ENCODE assay signal across 10 cellular contexts in genomic region chr5:171961117-171961516, GRCh38. TPM values are rescaled to one million over a fixed set of nuclear protein-coding genes. Genes with fewer than 3 reads are reported as not detected.
DNase-seq lines count a peak whose midpoint lies in the region; ATAC-seq, FAIRE-seq and TF ChIP-seq lines count a peak whose summit lies in the region.
"Had no signal": no experiment of that assay in that cellular context is flagged by ENCODE, and none has a peak within 500 bp of the region (broad histone marks: within the 10 kb centered on the region; RNA-seq: fewer than 3 reads in every experiment).

No MANE protein-coding gene starts in this region.

- H3K9me3 ChIP-seq in hepatocyte (ENCODE audit: low read depth), result no peaks in the 10 kb centered on the region
- H3K9me3 ChIP-seq in small intestine (ENCODE audit: control insufficient read depth, low read depth), result no peaks in the 10 kb centered on the region

- H3K27me3 ChIP-seq in hepatocyte, result no peaks in the 10 kb centered on the region
- H3K27me3 ChIP-seq in small intestine (ENCODE audit: control insufficient read depth in 2 of 2, insufficient read depth in 2 of 2, low read length in 2 of 2), result no peaks in the 10 kb centered on the region

- 85% methylated on average over 3 of the region's 3 CpGs for WGBS in hepatocyte (ENCODE audit: low lambda C conversion rate, missing lambda C conversion rate)
- 74 to 90% (median 75%) methylated on average over 3 of the region's 3 CpGs for WGBS in small intestine, 3 donors

- peaks cover 96% of the 10 kb centered on the region for H3K4me1 Mint-ChIP-seq in activated T-cell treated with anti-CD3 and anti-CD28 coated beads, Interleukin-2, amount 50 U/mL, for 72 hours (ENCODE audit: low read depth)
- peaks cover 31% of the 10 kb centered on the region for H3K4me1 Mint-ChIP-seq in MCF 10A (ENCODE audit: insufficient read depth, unreplicated experiment)

- H3K4me3 Mint-ChIP-seq in activated T-cell treated with anti-CD3 and anti-CD28 coated beads, Interleukin-2, amount 50 U/mL, for 72 hours, result peak overlapping the region; percentile 44 to 55
- no peak overlapping the region for H3K4me3 Mint-ChIP-seq in MCF 10A (ENCODE audit: unreplicated experiment)

- H3K4me1 ChIP-seq in hepatocyte (ENCODE audit: insufficient read depth) (peaks cover 22% of the 10 kb centered on the region), small intestine (ENCODE audit: control insufficient read depth in 2 of 2, insufficient read depth in 1 of 2, low read depth in 1 of 2, low read length in 1 of 2) (peaks cover 0 to 11% of the 10 kb centered on the region in 2 donors)

- peak; percentile 67 to 75 for ATAC-seq in activated CD4-positive, CD25-positive, alpha-beta regulatory T cell treated with anti-CD3 and anti-CD28 coated beads, Interleukin-2, amount 50 U/mL, for 24 hours
- peak; percentile 72 for ATAC-seq in HG03045 (IDR thresholded peaks at IDR 0.05; ENCODE audit: unreplicated experiment)
- ATAC-seq in activated T-cell treated with anti-CD3 and anti-CD28 coated beads, Interleukin-2, amount 50 U/mL, for 72 hours (replicated peaks in 1 of 2), result peak; percentile 49 to 76

- no peak overlapping the region for H3K4me2 ChIP-seq in hepatocyte

- no peak for DNase-seq in activated CD4-positive, CD25-positive, alpha-beta regulatory T cell treated with anti-CD3 and anti-CD28 coated beads, Interleukin-2, amount 50 U/mL, for 72 hours
- peak; percentile 35 to 46 for DNase-seq in activated T-cell treated with anti-CD3 and anti-CD28 coated beads, Interleukin-2, amount 50 U/mL, for 72 hours
- DNase-seq in stimulated activated CD4-positive, alpha-beta T cell treated with anti-CD3 and anti-CD28 coated beads, TNF-alpha, amount 100 ng/mL, for 48 hours (ENCODE audit: low read depth in 3 of 3), result peak in 2 of 3 donors; percentile 18 to 37
- no peak for DNase-seq in MCF 10A (ENCODE audit: unreplicated experiment)
- DNase-seq in hepatocyte (ENCODE audit: low spot score), result no peak
- no peak for DNase-seq in small intestine

- no peak for FAIRE-seq in small intestine (lab: Jason Lieb, UNC)
- FAIRE-seq: A204.1 had no signal

- no peak for TF ChIP-seq CTCF in MCF 10A (IDR thresholded peaks at IDR 0.05; ENCODE audit: unreplicated experiment)
- no peak for TF ChIP-seq CTCF in hepatocyte (IDR thresholded peaks at IDR 0.05; ENCODE audit: poor library complexity)

- H3K9me2 ChIP-seq in hepatocyte (replicated peaks; ENCODE audit: insufficient read depth), result no peaks in the 10 kb centered on the region

- H3K36me3 Mint-ChIP-seq in activated T-cell treated with anti-CD3 and anti-CD28 coated beads, Interleukin-2, amount 50 U/mL, for 72 hours (ENCODE audit: insufficient read depth in 2 of 2), result peaks cover 2 to 15% of the 10 kb centered on the region in 2 donors
- H3K36me3 Mint-ChIP-seq in MCF 10A (ENCODE audit: insufficient read depth, unreplicated experiment), result peaks cover 7% of the 10 kb centered on the region

- H3K79me2 ChIP-seq in hepatocyte, result peaks cover 100% of the 10 kb centered on the region

- H3K36me3 ChIP-seq in hepatocyte (replicated peaks; ENCODE audit: insufficient read depth, low read depth), result no peaks in the 10 kb centered on the region
- no peaks in the 10 kb centered on the region for H3K36me3 ChIP-seq in small intestine (ENCODE audit: control insufficient read depth in 2 of 2, insufficient read depth in 2 of 2, low read length in 2 of 2)

- peaks cover 92% of the 10 kb centered on the region for H4K20me1 ChIP-seq in hepatocyte (ENCODE audit: insufficient read depth, poor library complexity, severe bottlenecking)

- no TSS peak for BruUV-seq in MCF 10A (replicated peaks; lab: Mats Ljungman, UMichigan)

- POLR2A ChIA-PET in MCF 10A (lab: Yijun Ruan, JAX), result interaction anchor here (0.6 to 2.2 kb wide), 7 partner anchors 9 to 202 kb away, joined by 3 to 10 read pairs (median 3); partner anchors contain the start of gene FBXW11

- H3K4me3 ChIP-seq in hepatocyte (no peak overlapping the region), small intestine (ENCODE audit: low read depth in 1 of 2, low read length in 2 of 2) (no peak overlapping the region)

- H3K27ac ChIP-seq in hepatocyte (no peak overlapping the region), small intestine (ENCODE audit: low read depth in 1 of 2, low read length in 1 of 2) (no peak overlapping the region)

- H3K9me3 Mint-ChIP-seq in activated T-cell treated with anti-CD3 and anti-CD28 coated beads, Interleukin-2, amount 50 U/mL, for 72 hours, result peaks cover 0 to 3% of the 10 kb centered on the region in 2 donors
- H3K9me3 Mint-ChIP-seq in MCF 10A (ENCODE audit: unreplicated experiment), result no peaks in the 10 kb centered on the region
- H3K9me3 Mint-ChIP-seq: IgD-negative memory B cell had no signal

- H3K27ac Mint-ChIP-seq in activated T-cell treated with anti-CD3 and anti-CD28 coated beads, Interleukin-2, amount 50 U/mL, for 72 hours, result peak overlapping the region; percentile 55
- no peak overlapping the region for H3K27ac Mint-ChIP-seq in MCF 10A (ENCODE audit: low read depth, unreplicated experiment)
- H3K27ac Mint-ChIP-seq: IgD-negative memory B cell had no signal

- H2AFZ ChIP-seq in hepatocyte, result no peak overlapping the region

- H3K27me3 Mint-ChIP-seq in activated T-cell treated with anti-CD3 and anti-CD28 coated beads, Interleukin-2, amount 50 U/mL, for 72 hours (ENCODE audit: low read depth), result no peaks in the 10 kb centered on the region
- H3K27me3 Mint-ChIP-seq in MCF 10A (ENCODE audit: insufficient read depth, unreplicated experiment), result no peaks in the 10 kb centered on the region
- H3K27me3 Mint-ChIP-seq: IgD-negative memory B cell had no signal

- intact Hi-C loops in MCF 10A (cut with micrococcal nuclease), result no loop called here

- CTCF ChIA-PET in MCF 10A (lab: Yijun Ruan, JAX), result interaction anchor here (0.7 to 1.6 kb wide), 4 partner anchors 9 to 228 kb away, joined by 3 to 4 read pairs (median 3); no protein-coding TSS in a partner anchor

RNA-seq across cellular contexts. Expression of gene FBXW11, which starts 45.3 kb away (rescaled TPM):
- 10 to 100 TPM; 43.2 to 55.2 TPM for total RNA-seq in activated T-cell treated with anti-CD3 and anti-CD28 coated beads, Interleukin-2, amount 50 U/mL, for 72 hours
- 64.7 and 82.7 TPM in 2 replicates for total RNA-seq in MCF 10A (2022)
- total RNA-seq in hepatocyte, result 73.4 and 74.2 TPM in 2 replicates
- 26.7 and 38.0 TPM in 2 replicates for polyA plus RNA-seq in hepatocyte
- 10 to 100 TPM; 12.2 to 18.6 (median 13.0) TPM for polyA plus RNA-seq in small intestine

Comparison
In these comparisons a context has a peak if more than half of its experiments do, and no peak if none do; other contexts are left out.
1. DNase-seq: peak in activated T-cell treated with anti-CD3 and anti-CD28 coated beads, Interleukin-2, amount 50 U/mL, for 72 hours (2 of 2) and stimulated activated CD4-positive, alpha-beta T cell treated with anti-CD3 and anti-CD28 coated beads, TNF-alpha, amount 100 ng/mL, for 48 hours (2 of 3); none in activated CD4-positive, CD25-positive, alpha-beta regulatory T cell treated with anti-CD3 and anti-CD28 coated beads, Interleukin-2, amount 50 U/mL, for 72 hours (single experiment), MCF 10A (single experiment), hepatocyte (single experiment) and small intestine (single experiment).
2. Peak in every context shown above with its lines, with median percentiles within 50 percentile points of each other: ATAC-seq.